Comparison of ENCODE assay signal across 11 cellular contexts in genomic region chr1:70706381-70707173, GRCh38.
DNase-seq lines count a peak whose midpoint lies in the region; ATAC-seq and TF ChIP-seq lines count a peak whose summit lies in the region.
"Had no signal": no experiment of that assay in that cellular context is flagged by ENCODE, and none has a peak within 500 bp of the region (broad histone marks: within the 10 kb centered on the region; RNA-seq: fewer than 3 reads in every experiment).

No MANE protein-coding gene starts in this region.

- intact Hi-C loops in A673 (cut with micrococcal nuclease; ENCODE audit: unreplicated experiment): no loop called here
- intact Hi-C loops in left ventricle myocardium inferior (cut with micrococcal nuclease): no loop called here
- intact Hi-C loops in mucosa of descending colon (cut with DNase I, micrococcal nuclease): no loop called here

- TF ChIP-seq CTCF in A673 (conservative IDR thresholded peaks at IDR 0.05; ENCODE audit: low read depth, low read length) (no peak), left ventricle myocardium inferior (IDR thresholded peaks at IDR 0.05; ENCODE audit: borderline replicate concordance) (no peak), osteoblast (IDR thresholded peaks at IDR 0.05; ENCODE audit: extremely low read depth, low read depth, low read length) (no peak), mucosa of descending colon (IDR thresholded peaks at IDR 0.05) (no peak)

- H3K9me3 ChIP-seq in A673 (ENCODE audit: low read depth, low read length, poor library complexity, severe bottlenecking): peaks cover 8% of the 10 kb centered on the region
- peaks cover 12% of the 10 kb centered on the region for H3K9me3 ChIP-seq in left ventricle myocardium inferior (replicated peaks)
- no peaks in the 10 kb centered on the region for H3K9me3 ChIP-seq in osteoblast (ENCODE audit: low read depth, low read length)
- H3K9me3 ChIP-seq in mucosa of descending colon: no peaks in the 10 kb centered on the region

- peak overlapping the region; percentile 89 for H2AFZ ChIP-seq in osteoblast (ENCODE audit: low read length)

- no peak overlapping the region for H3K4me3 ChIP-seq in A673 (ENCODE audit: low read depth, low read length, poor library complexity, severe bottlenecking)
- H3K4me3 ChIP-seq in left ventricle myocardium inferior: peak overlapping the region; percentile 59
- peak overlapping the region; percentile 65 for H3K4me3 ChIP-seq in osteoblast (ENCODE audit: insufficient read depth, low read length)
- H3K4me3 ChIP-seq in mucosa of descending colon: no peak overlapping the region

- peak overlapping the region; percentile 51 for H3K27ac ChIP-seq in A673 (ENCODE audit: low read depth, low read length, poor library complexity, severe bottlenecking)
- H3K27ac ChIP-seq in left ventricle myocardium inferior (replicated peaks): no peak overlapping the region
- H3K27ac ChIP-seq in osteoblast (ENCODE audit: low read depth, low read length): no peak overlapping the region

- no peak for DNase-seq in A673 (ENCODE audit: low spot score)
- DNase-seq in astrocyte of the hippocampus (ENCODE audit: low read depth, low spot score): peak; percentile 20
- DNase-seq in left ventricle myocardium inferior: no peak
- DNase-seq in osteoblast (ENCODE audit: insufficient read length, low spot score, missing footprints): peak; percentile 3
- no peak for DNase-seq in mucosa of descending colon
- no peak for DNase-seq in HCEC 1CT
- no peak for DNase-seq in AG08395 (ENCODE audit: low spot score)
- DNase-seq in NCI-H446 (lab: John Stamatoyannopoulos, UW): no peak
- DNase-seq: activated naive CD4-positive, alpha-beta T cell treated with anti-CD3 and anti-CD28 coated beads for 36 hours; NCI-H1092 treated with DMSO at 0.1 percent for 48 hours had no signal

- no TSS peak for BruUV-seq in A673 (replicated peaks; lab: Mats Ljungman, UMichigan)

- POLR2A ChIA-PET in A673 (lab: Charles Lee; ENCODE audit: low non-redundant PET): no interaction called here

- peak overlapping the region; percentile 79 for H3K4me2 ChIP-seq in osteoblast (ENCODE audit: insufficient read depth, low read length)

- no peaks in the 10 kb centered on the region for H3K79me2 ChIP-seq in osteoblast (ENCODE audit: insufficient read depth, low read length)

- ATAC-seq in mucosa of descending colon: no peak
- ATAC-seq: Panc1 had no signal

- H3K4me1 ChIP-seq in A673 (ENCODE audit: insufficient read depth, low read length, poor library complexity, severe bottlenecking) (peaks cover 12% of the 10 kb centered on the region), left ventricle myocardium inferior (peaks cover 6% of the 10 kb centered on the region), osteoblast (ENCODE audit: insufficient read depth, low read length) (no peaks in the 10 kb centered on the region), mucosa of descending colon (ENCODE audit: low read depth) (no peaks in the 10 kb centered on the region)

- H4K20me1 ChIP-seq in osteoblast (ENCODE audit: insufficient read depth, low read length): no peaks in the 10 kb centered on the region

- no peaks in the 10 kb centered on the region for H3K27me3 ChIP-seq in A673 (replicated peaks; ENCODE audit: insufficient read depth, low read depth, low read length, poor library complexity)
- peaks cover 9% of the 10 kb centered on the region for H3K27me3 ChIP-seq in left ventricle myocardium inferior (ENCODE audit: low read depth)
- no peaks in the 10 kb centered on the region for H3K27me3 ChIP-seq in osteoblast (ENCODE audit: insufficient read depth, low read length)

- H3K36me3 ChIP-seq in A673 (ENCODE audit: insufficient read depth, low read length, poor library complexity, severe bottlenecking) (no peaks in the 10 kb centered on the region), left ventricle myocardium inferior (no peaks in the 10 kb centered on the region), osteoblast (ENCODE audit: insufficient read depth, low read length) (no peaks in the 10 kb centered on the region), mucosa of descending colon (ENCODE audit: low read depth) (no peaks in the 10 kb centered on the region)

- CTCF ChIA-PET in A673 (lab: Charles Lee): no interaction called here

Comparison
In these comparisons a context has a peak if more than half of its experiments do, and no peak if none do; other contexts are left out.
1. DNase-seq: peak in astrocyte of the hippocampus (single experiment) and osteoblast (single experiment); none in A673 (single experiment), left ventricle myocardium inferior (single experiment), mucosa of descending colon (0 of 3), HCEC 1CT (single experiment), AG08395 (single experiment) and NCI-H446 (0 of 2).
2. H3K4me3 ChIP-seq: peak in left ventricle myocardium inferior (single experiment) and osteoblast (single experiment); none in A673 (single experiment) and mucosa of descending colon (single experiment).